ENCODE assay signal across 17 cellular contexts in genomic region chr7:157517782-157518513, GRCh38.
DNase-seq lines count a peak whose midpoint lies in the region; ATAC-seq, FAIRE-seq and TF ChIP-seq lines count a peak whose summit lies in the region.
"Had no signal": no experiment of that assay in that cellular context is flagged by ENCODE, and none has a peak within 500 bp of the region (broad histone marks: within the 10 kb centered on the region; RNA-seq: fewer than 3 reads in every experiment).

No MANE protein-coding gene starts in this region.

- BruUV-seq in K562 (replicated peaks; lab: Mats Ljungman, UMichigan), result no TSS peak

- no peaks in the 10 kb centered on the region for H3K36me3 Mint-ChIP-seq in CD14-positive monocyte

- TF ChIP-seq CTCF in CD14-positive monocyte (IDR thresholded peaks at IDR 0.05) (no peak), K562 (IDR thresholded peaks at IDR 0.05 in 2 of 3, conservative IDR thresholded peaks at IDR 0.05 in 1 of 3; ENCODE audit: insufficient read depth in 2 of 3, low read depth in 1 of 3, low read length in 3 of 3) (no peak), osteoblast (IDR thresholded peaks at IDR 0.05; ENCODE audit: extremely low read depth, low read depth, low read length) (no peak), suprapubic skin (IDR thresholded peaks at IDR 0.05) (no peak), SK-N-SH (IDR thresholded peaks at IDR 0.05) (no peak)

- H3F3A ChIP-seq in SK-N-SH (replicated peaks; ENCODE audit: insufficient read depth), result no peaks in the 10 kb centered on the region

- FAIRE-seq in K562 (lab: Jason Lieb, UNC), result no peak

- H3K4me1 Mint-ChIP-seq in CD14-positive monocyte, result no peaks in the 10 kb centered on the region

- TF ChIP-seq RAD21 in K562 (CRISPR knock-in tag; conservative IDR thresholded peaks at IDR 0.05 in 1 of 2, IDR thresholded peaks at IDR 0.05 in 1 of 2), result no peak
- TF ChIP-seq RAD21 in SK-N-SH (IDR thresholded peaks at IDR 0.05; ENCODE audit: low read length), result no peak

- no peaks in the 10 kb centered on the region for H3K36me3 ChIP-seq in BLaER1
- no peaks in the 10 kb centered on the region for H3K36me3 ChIP-seq in K562 (ENCODE audit: control insufficient read depth, insufficient read depth, low read length)
- no peaks in the 10 kb centered on the region for H3K36me3 ChIP-seq in osteoblast (ENCODE audit: insufficient read depth, low read length)
- H3K36me3 ChIP-seq in suprapubic skin, result no peaks in the 10 kb centered on the region
- H3K36me3 ChIP-seq in SK-N-SH (replicated peaks in 1 of 2; ENCODE audit: control insufficient read depth in 1 of 2, insufficient read depth in 2 of 2, low read length in 1 of 2), result no peaks in the 10 kb centered on the region
- H3K36me3 ChIP-seq: BE2C had no signal

- H3K4me2 ChIP-seq in BLaER1 (peak overlapping the region; percentile 48), K562 (ENCODE audit: insufficient read depth, low read length) (no peak overlapping the region), osteoblast (ENCODE audit: insufficient read depth, low read length) (no peak overlapping the region), SK-N-SH (no peak overlapping the region)

- no peaks in the 10 kb centered on the region for H4K20me1 ChIP-seq in BLaER1
- H4K20me1 ChIP-seq in K562 (replicated peaks; ENCODE audit: control insufficient read depth, insufficient read depth, low read length), result peaks cover 10% of the 10 kb centered on the region
- H4K20me1 ChIP-seq in osteoblast (ENCODE audit: insufficient read depth, low read length), result no peaks in the 10 kb centered on the region
- no peaks in the 10 kb centered on the region for H4K20me1 ChIP-seq in SK-N-SH (ENCODE audit: insufficient read depth)

- H3K4me1 ChIP-seq in BLaER1, result peaks cover 38% of the 10 kb centered on the region
- peaks cover 5 to 30% of the 10 kb centered on the region in 2 experiments; a peak in 4 of 5 replicates for H3K4me1 ChIP-seq in K562 (replicated peaks in 1 of 2; ENCODE audit: control insufficient read depth in 2 of 2, insufficient read depth in 2 of 2, low read length in 2 of 2)
- no peaks in the 10 kb centered on the region for H3K4me1 ChIP-seq in osteoblast (ENCODE audit: insufficient read depth, low read length)
- H3K4me1 ChIP-seq in suprapubic skin, result no peaks in the 10 kb centered on the region
- H3K4me1 ChIP-seq in SK-N-SH (ENCODE audit: control insufficient read depth in 1 of 2, insufficient read depth in 2 of 2, low read depth in 1 of 2, low read length in 1 of 2), result peaks cover 0 to 2% of the 10 kb centered on the region in 2 experiments; a peak in 1 of 4 replicates
- H3K4me1 ChIP-seq: BE2C had no signal

- in situ Hi-C loops in K562 (cut with MboI), result no loop called here

- CTCF ChIA-PET in K562 (lab: Yijun Ruan, JAX; ENCODE audit: low intra/inter-chr PET ratio) (no interaction called here), SK-N-SH (lab: Yijun Ruan, JAX) (no interaction called here)

- no peaks in the 10 kb centered on the region for H3K9me3 ChIP-seq in BLaER1
- no peaks in the 10 kb centered on the region for H3K9me3 ChIP-seq in K562 (replicated peaks; ENCODE audit: control insufficient read depth, insufficient read depth, low read depth, low read length)
- H3K9me3 ChIP-seq in osteoblast (ENCODE audit: low read depth, low read length), result no peaks in the 10 kb centered on the region
- no peaks in the 10 kb centered on the region for H3K9me3 ChIP-seq in suprapubic skin
- H3K9me3 ChIP-seq in SK-N-SH, result no peaks in the 10 kb centered on the region
- H3K9me3 ChIP-seq: BE2C had no signal

- ATAC-seq in K562, result no peak
- ATAC-seq in HG03378 (IDR thresholded peaks at IDR 0.05; ENCODE audit: unreplicated experiment), result no peak
- ATAC-seq: Panc1 had no signal

- H3K9me3 Mint-ChIP-seq in CD14-positive monocyte, result peaks cover 0 to 5% (median 0%) of the 10 kb centered on the region in 7 donors

- H3K79me2 ChIP-seq in K562 (ENCODE audit: control insufficient read depth, insufficient read depth, low read length), result no peaks in the 10 kb centered on the region
- no peaks in the 10 kb centered on the region for H3K79me2 ChIP-seq in osteoblast (ENCODE audit: insufficient read depth, low read length)
- H3K79me2 ChIP-seq in SK-N-SH (ENCODE audit: insufficient read depth), result no peaks in the 10 kb centered on the region

- H2AFZ ChIP-seq in K562 (ENCODE audit: low read depth, low read length) (no peak overlapping the region), osteoblast (ENCODE audit: low read length) (no peak overlapping the region), SK-N-SH (ENCODE audit: low read depth) (no peak overlapping the region)

- POLR2A ChIA-PET in K562 (lab: Yijun Ruan, JAX) (no interaction called here), SK-N-SH (lab: Yijun Ruan, JAX) (no interaction called here)

- peaks cover 4 to 12% (median 10%) of the 10 kb centered on the region in 3 donors for H3K27me3 Mint-ChIP-seq in CD14-positive monocyte (ENCODE audit: low read depth in 3 of 3)

- H3K9me1 ChIP-seq in K562 (ENCODE audit: control insufficient read depth, insufficient read depth, low read length), result no peaks in the 10 kb centered on the region

- no peak overlapping the region for H3K4me3 Mint-ChIP-seq in CD14-positive monocyte

- intact Hi-C loops in CD14-positive monocyte (cut with micrococcal nuclease), result no loop called here
- intact Hi-C loops in K562 (cut with micrococcal nuclease), result no loop called here

- under 1% methylated on average over 10 of the region's 10 CpGs for WGBS in K562 (ENCODE audit: insufficient coverage, low coverage, missing lambda C conversion rate)
- 67% methylated on average over 5 of the region's 10 CpGs for WGBS in suprapubic skin
- 29% methylated on average over 10 of the region's 10 CpGs for WGBS in SK-N-SH (ENCODE audit: low lambda C conversion rate)

- H3K4me3 ChIP-seq in BLaER1, result no peak overlapping the region
- no peak overlapping the region for H3K4me3 ChIP-seq in K562
- H3K4me3 ChIP-seq in osteoblast (ENCODE audit: insufficient read depth, low read length), result no peak overlapping the region
- H3K4me3 ChIP-seq in suprapubic skin, result no peak overlapping the region
- H3K4me3 ChIP-seq in SK-N-SH (ENCODE audit: low read depth in 2 of 2, low read length in 1 of 2), result no peak overlapping the region

- peak; percentile 38 for DNase-seq in CD14-positive monocyte (ENCODE audit: low spot score)
- no peak for DNase-seq in K562 (ENCODE audit: extremely low read depth in 1 of 4, low spot score in 3 of 4)
- peak; percentile 59 for DNase-seq in osteoblast (ENCODE audit: insufficient read length, low spot score, missing footprints)
- DNase-seq in suprapubic skin (ENCODE audit: low spot score in 2 of 2), result no peak
- DNase-seq in AG08396 (ENCODE audit: low spot score), result no peak
- no peak for DNase-seq in SK-N-SH
- DNase-seq: BE2C, DMS 273 treated with DMSO at 0.1 percent for 48 hours, Kasumi-1, NCI-H1417, NCI-H1930, NCI-H2171 treated with DMSO at 0.1 percent for 48 hours, NCI-H774, SIG-M5 had no signal

- H3K27me3 ChIP-seq in BLaER1, result no peaks in the 10 kb centered on the region
- peaks cover 70 to 96% of the 10 kb centered on the region in 2 experiments for H3K27me3 ChIP-seq in K562 (ENCODE audit: control insufficient read depth in 2 of 2, insufficient read depth in 2 of 2, low read length in 2 of 2)
- no peaks in the 10 kb centered on the region for H3K27me3 ChIP-seq in osteoblast (ENCODE audit: insufficient read depth, low read length)
- peaks cover 23% of the 10 kb centered on the region for H3K27me3 ChIP-seq in suprapubic skin
- no peaks in the 10 kb centered on the region for H3K27me3 ChIP-seq in SK-N-SH (ENCODE audit: insufficient read depth)

- H3K27ac ChIP-seq in BLaER1 (no peak overlapping the region), K562 (ENCODE audit: extremely low read depth, low read depth, low read length) (no peak overlapping the region), osteoblast (ENCODE audit: low read depth, low read length) (no peak overlapping the region), suprapubic skin (no peak overlapping the region), SK-N-SH (ENCODE audit: low read depth in 2 of 2, low read length in 1 of 2) (no peak overlapping the region)

- H3K27ac Mint-ChIP-seq in CD14-positive monocyte, result no peak overlapping the region

- H3K9ac ChIP-seq in BLaER1 (no peak overlapping the region), K562 (ENCODE audit: insufficient read depth in 1 of 2, low read depth in 2 of 2, low read length in 2 of 2) (no peak overlapping the region), SK-N-SH (no peak overlapping the region)

- no peak for TF ChIP-seq POLR2A in K562 (conservative IDR thresholded peaks at IDR 0.05)
- TF ChIP-seq POLR2A in suprapubic skin (IDR thresholded peaks at IDR 0.05), result no peak

- TF ChIP-seq EP300 in K562 (IDR thresholded peaks at IDR 0.05; ENCODE audit: low read length) (no peak), suprapubic skin (IDR thresholded peaks at IDR 0.05) (no peak), SK-N-SH (IDR thresholded peaks at IDR 0.05; ENCODE audit: borderline replicate concordance in 1 of 2, low read depth in 1 of 2, low read length in 1 of 2) (no peak)

- no peaks in the 10 kb centered on the region for H3K9me2 ChIP-seq in SK-N-SH

TF ChIP-seq in K562, 482 proteins besides CTCF, POLR2A, EP300 and RAD21:
- TF ChIP-seq, protein P1, sequence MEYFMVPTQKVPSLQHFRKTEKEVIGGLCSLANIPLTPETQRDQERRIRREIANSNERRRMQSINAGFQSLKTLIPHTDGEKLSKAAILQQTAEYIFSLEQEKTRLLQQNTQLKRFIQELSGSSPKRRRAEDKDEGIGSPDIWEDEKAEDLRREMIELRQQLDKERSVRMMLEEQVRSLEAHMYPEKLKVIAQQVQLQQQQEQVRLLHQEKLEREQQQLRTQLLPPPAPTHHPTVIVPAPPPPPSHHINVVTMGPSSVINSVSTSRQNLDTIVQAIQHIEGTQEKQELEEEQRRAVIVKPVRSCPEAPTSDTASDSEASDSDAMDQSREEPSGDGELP (CRISPR knock-in tag; IDR thresholded peaks at IDR 0.05; ENCODE audit: borderline replicate concordance), result peak; percentile 24; the same call in 1 of the 2 replicates
- no peak for TF ChIP-seq CREM (IDR thresholded peaks at IDR 0.05; ENCODE audit: low read depth)
TF ChIP-seq in K562: peak in this region for 1.

TF ChIP-seq in SK-N-SH, 30 proteins besides CTCF, POLR2A, EP300 and RAD21 (continues in another document):
- TF ChIP-seq JUND (IDR thresholded peaks at IDR 0.05) (no peak), RXRA (IDR thresholded peaks at IDR 0.05; ENCODE audit: borderline replicate concordance, low read depth) (no peak), YY1 (IDR thresholded peaks at IDR 0.05; ENCODE audit: low read depth) (no peak)

Comparison
In these comparisons a context has a peak if more than half of its experiments do, and no peak if none do; other contexts are left out.
1. DNase-seq: peak in CD14-positive monocyte (single experiment) and osteoblast (single experiment); none in K562 (0 of 4), suprapubic skin (0 of 2), AG08396 (single experiment) and SK-N-SH (single experiment).